Comparison of ENCODE assay signal across 8 cellular contexts in the genomic region with DNA sequence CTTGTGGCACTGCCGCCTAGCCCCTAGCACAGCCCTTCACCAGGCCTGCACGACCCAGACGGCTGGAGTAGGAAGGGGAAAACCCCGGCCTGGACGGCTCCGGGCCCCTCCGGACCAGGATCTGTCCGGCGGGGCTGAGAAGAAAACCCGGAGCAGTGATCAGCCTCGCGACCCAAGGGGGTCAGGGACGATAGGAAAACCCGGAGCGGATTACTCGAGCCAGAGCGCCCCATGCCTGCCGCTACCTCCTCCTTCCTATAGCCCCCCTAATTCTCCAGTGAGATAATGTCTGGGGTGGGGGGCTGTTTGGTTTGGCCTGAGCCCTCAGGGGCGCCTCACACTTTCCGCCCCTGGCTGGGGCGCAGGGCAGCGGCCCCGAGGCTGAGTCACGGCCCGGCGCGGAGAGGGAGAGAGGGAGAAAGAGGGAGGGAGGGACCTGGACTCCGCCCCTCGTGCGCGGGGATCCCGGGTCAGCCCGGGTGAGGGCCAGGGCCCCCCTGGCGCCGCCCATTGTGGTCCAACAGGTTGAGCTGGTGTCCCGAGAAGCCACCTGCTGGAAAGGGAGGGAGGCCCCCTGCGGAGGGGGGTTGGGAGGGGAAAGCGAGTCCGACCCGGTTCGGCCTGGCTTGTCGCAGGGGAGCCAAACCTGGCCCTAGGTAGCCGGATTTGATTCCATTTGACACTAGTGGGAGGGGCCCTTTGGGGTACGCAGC. TPM values are rescaled to one million over a fixed set of nuclear protein-coding genes. Genes with fewer than 3 reads are reported as not detected.
A peak's percentile ranks its signal among the peaks of the same experiment; 100 is the strongest.
DNase-seq lines count a peak whose midpoint lies in the region; ATAC-seq, FAIRE-seq and TF ChIP-seq lines count a peak whose summit lies in the region.

No MANE protein-coding gene starts in this region.

- peak overlapping the region; percentile 99 for H3K4me3 ChIP-seq in KMS-11 (IDR thresholded peaks at IDR 0.05; ENCODE audit: insufficient read depth, low read depth, low read length)
- H3K4me3 ChIP-seq in esophagus muscularis mucosa: peak overlapping the region; percentile 80 to 97 (median 92)
- H3K4me3 ChIP-seq in muscle layer of duodenum (ENCODE audit: low read depth in 1 of 2, low read length in 2 of 2): peak overlapping the region; percentile 83 to 89

- under 1% methylated on average over 25 of the region's 44 CpGs for whole genome bisulfite sequencing in esophagus muscularis mucosa

- intact Hi-C loops in esophagus muscularis mucosa (cut with DNase I): no loop called here

- no peaks in the 10 kb centered on the region for H3K27me3 ChIP-seq in KMS-11 (ENCODE audit: insufficient read depth, low read depth)
- no peaks in the 10 kb centered on the region for H3K27me3 ChIP-seq in esophagus muscularis mucosa
- H3K27me3 ChIP-seq in muscle layer of duodenum (ENCODE audit: low read depth, low read length): no peaks in the 10 kb centered on the region

- H3K4me2 ChIP-seq in KMS-11: peak overlapping the region; percentile 41

- H3K27ac ChIP-seq in KMS-11: peak overlapping the region; percentile 91
- H3K27ac ChIP-seq in esophagus muscularis mucosa (replicated peaks in 1 of 4): peak overlapping the region; percentile 97 to 99 (median 98)
- peak overlapping the region; percentile 96 for H3K27ac ChIP-seq in muscle layer of duodenum (ENCODE audit: low read length)

- no peak for TF ChIP-seq EP300 in esophagus muscularis mucosa (IDR thresholded peaks at IDR 0.05)

- peak; percentile 91 for DNase-seq in D341Med (ENCODE audit: low spot score)
- DNase-seq in RCC 7860 (ENCODE audit: low spot score): peak; percentile 64
- peak; percentile 71 for DNase-seq in activated T-helper 1 cell treated with Interleukin-2 at 50 U/mL for 16 hours (ENCODE audit: low read depth)
- no peak for DNase-seq in esophagus muscularis mucosa (ENCODE audit: extremely low spot score)
- peak; percentile 60 to 75 for DNase-seq in stimulated activated CD8-positive, alpha-beta memory T cell treated with anti-CD3 and anti-CD28 coated beads, Interleukin-7, amount 100 ng/mL, for 4 hours (ENCODE audit: low read depth in 2 of 2)

- FAIRE-seq in RCC 7860 (lab: Jason Lieb, UNC): peak; percentile 2

- peaks cover 33% of the 10 kb centered on the region for H3K79me2 ChIP-seq in KMS-11 (ENCODE audit: insufficient read depth, low read depth)

- TF ChIP-seq CTCF in KMS-11 (conservative IDR thresholded peaks at IDR 0.05; ENCODE audit: low read depth, low read length) (no peak), esophagus muscularis mucosa (IDR thresholded peaks at IDR 0.05) (peak in 1 of 3 experiments; percentile 17)

- H3K4me1 ChIP-seq in KMS-11 (ENCODE audit: low read depth, poor library complexity, severe bottlenecking) (peaks cover 51% of the 10 kb centered on the region), esophagus muscularis mucosa (peaks cover 35 to 53% (median 46%) of the 10 kb centered on the region in 4 donors), muscle layer of duodenum (ENCODE audit: control insufficient read depth in 1 of 2, insufficient read depth in 2 of 2, low read length in 2 of 2) (peaks cover 3 to 35% of the 10 kb centered on the region in 2 donors)

- H3K36me3 ChIP-seq in KMS-11 (ENCODE audit: insufficient read depth): no peaks in the 10 kb centered on the region
- no peaks in the 10 kb centered on the region for H3K36me3 ChIP-seq in esophagus muscularis mucosa
- peaks cover 0 to 5% of the 10 kb centered on the region in 2 donors for H3K36me3 ChIP-seq in muscle layer of duodenum (ENCODE audit: control insufficient read depth in 1 of 2, insufficient read depth in 2 of 2, low read length in 2 of 2)

- peak; percentile 36 for ATAC-seq in GM21529 (IDR thresholded peaks at IDR 0.05; ENCODE audit: unreplicated experiment)

- H2AFZ ChIP-seq in KMS-11 (ENCODE audit: low read depth): peak overlapping the region; percentile 62

- H3K9ac ChIP-seq in KMS-11: peak overlapping the region; percentile 84

- no peaks in the 10 kb centered on the region for H4K20me1 ChIP-seq in KMS-11 (ENCODE audit: insufficient read depth)

- TF ChIP-seq POLR2A in esophagus muscularis mucosa (IDR thresholded peaks at IDR 0.05; ENCODE audit: low read depth): peak; percentile 93

- H3K9me3 ChIP-seq in esophagus muscularis mucosa (no peaks in the 10 kb centered on the region), muscle layer of duodenum (ENCODE audit: control insufficient read depth in 1 of 2, low read length in 2 of 2) (no peaks in the 10 kb centered on the region)

RNA-seq across cellular contexts. Expression of a gene that starts 1.7 kb away (rescaled TPM):
- total RNA-seq in esophagus muscularis mucosa: 10 to 100 TPM; 50.0 to 68.9 (median 55.8) TPM

RNA-seq across cellular contexts. Expression of a gene that starts 7.5 kb away (rescaled TPM):
- not detected for total RNA-seq in esophagus muscularis mucosa

RNA-seq across cellular contexts. Expression of a gene that starts 17.7 kb away (rescaled TPM):
- 10 to 100 TPM; 19.5 to 29.6 (median 23.0) TPM for total RNA-seq in esophagus muscularis mucosa

RNA-seq across cellular contexts. Expression of a gene that starts 26.4 kb away (rescaled TPM):
- 10 to 100 TPM; 11.6 to 21.5 (median 18.8) TPM for total RNA-seq in esophagus muscularis mucosa

RNA-seq across cellular contexts. Expression of a gene that starts 30.3 kb away (rescaled TPM):
- 100 to 1,000 TPM in 1 of 4 donors, 10 to 100 TPM in 3; 60.6 to 101 (median 93.4) TPM for total RNA-seq in esophagus muscularis mucosa
